Comparison of ENCODE assay signal across 19 cellular contexts in the genomic region with DNA sequence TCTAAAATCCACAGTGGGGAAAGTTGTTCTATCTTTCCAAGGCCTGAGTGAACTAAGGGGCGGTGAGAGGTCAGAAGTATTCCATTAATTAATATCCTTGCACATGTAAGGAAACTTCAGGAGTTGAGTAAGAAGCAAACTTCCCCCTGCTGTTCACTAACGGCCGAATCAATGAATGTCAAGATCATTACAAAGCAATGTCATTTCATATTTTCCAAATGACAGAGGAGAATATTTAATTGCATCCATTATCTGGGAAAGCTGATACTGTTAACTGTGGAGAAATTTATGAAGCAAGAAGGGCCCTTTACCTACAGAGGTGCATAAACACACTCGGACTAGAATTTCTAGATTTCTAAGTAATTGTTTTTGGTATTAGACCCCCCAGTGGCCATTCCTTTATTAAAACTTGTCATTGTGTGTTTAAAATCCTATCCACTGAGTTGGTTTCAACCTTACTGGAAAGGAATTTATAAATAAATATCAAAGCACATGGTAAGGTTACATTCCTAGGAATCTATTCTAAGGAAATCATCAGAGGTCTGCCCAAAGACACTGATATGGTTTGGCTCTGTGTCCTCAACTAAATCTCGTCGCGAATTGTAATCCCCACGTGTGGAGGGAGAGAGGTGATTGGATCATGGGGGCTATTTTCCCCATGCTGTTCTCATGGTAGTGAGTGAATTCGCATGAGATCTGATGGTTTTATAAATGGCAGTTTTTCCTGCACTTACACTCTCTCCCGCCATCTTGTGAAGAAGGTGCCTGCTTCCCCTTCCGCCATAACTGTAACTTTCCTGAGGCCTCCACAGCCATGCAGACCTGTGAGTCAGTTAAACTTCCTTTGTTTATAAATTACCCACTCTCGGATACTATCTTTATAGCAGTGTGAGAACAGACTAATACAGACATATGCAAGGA. TPM values are rescaled to one million over a fixed set of nuclear protein-coding genes. Genes with fewer than 3 reads are reported as not detected.
DNase-seq lines count a peak whose midpoint lies in the region; ATAC-seq, FAIRE-seq and TF ChIP-seq lines count a peak whose summit lies in the region.
"Had no signal": no experiment of that assay in that cellular context is flagged by ENCODE, and none has a peak within 500 bp of the region (broad histone marks: within the 10 kb centered on the region; RNA-seq: fewer than 3 reads in every experiment).

No MANE protein-coding gene starts in this region.

- H3K9me3 ChIP-seq in RWPE2 (ENCODE audit: severe bottlenecking) (no peaks in the 10 kb centered on the region), skeletal muscle satellite cell (replicated peaks; ENCODE audit: low read length) (no peaks in the 10 kb centered on the region), upper lobe of left lung (no peaks in the 10 kb centered on the region)
- H3K9me3 ChIP-seq: Caco-2, esophagus muscularis mucosa, ovary, thoracic aorta had no signal

- peak overlapping the region; percentile 49 for H3K9ac ChIP-seq in skeletal muscle satellite cell (ENCODE audit: low read depth, low read length)

- H3K4me2 ChIP-seq in skeletal muscle satellite cell (ENCODE audit: low read length): peak overlapping the region; percentile 47

- no peaks in the 10 kb centered on the region for H3K36me3 ChIP-seq in RWPE2 (ENCODE audit: low read depth)
- no peaks in the 10 kb centered on the region for H3K36me3 ChIP-seq in skeletal muscle satellite cell (ENCODE audit: insufficient read depth, low read length)
- no peaks in the 10 kb centered on the region for H3K36me3 ChIP-seq in upper lobe of left lung
- H3K36me3 ChIP-seq: esophagus muscularis mucosa, ovary, thoracic aorta, WERI-Rb-1 had no signal

- TF ChIP-seq EP300 in upper lobe of left lung (IDR thresholded peaks at IDR 0.05): no peak

- TF ChIP-seq POLR2A in upper lobe of left lung (IDR thresholded peaks at IDR 0.05): no peak

- ATAC-seq in RWPE2 (ENCODE audit: low read depth): no peak
- no peak for ATAC-seq in upper lobe of left lung (ENCODE audit: low FRiP score in 2 of 2)
- no peak for ATAC-seq in HG03342 (IDR thresholded peaks at IDR 0.05; ENCODE audit: unreplicated experiment)
- ATAC-seq: activated CD8-positive, alpha-beta memory T cell treated with anti-CD3 and anti-CD28 coated beads, Interleukin-2, amount 10 ng/mL, durations not matched to agents 7 days and 5 days; HepG2 had no signal

- H3K27ac ChIP-seq in RWPE2 (ENCODE audit: poor library complexity, severe bottlenecking): peak overlapping the region; percentile 98
- no peak overlapping the region for H3K27ac ChIP-seq in upper lobe of left lung
- H3K27ac ChIP-seq: 22Rv1, ovary, SK-N-MC, thoracic aorta, WERI-Rb-1 had no signal

- H3K4me1 ChIP-seq in RWPE2 (ENCODE audit: insufficient read depth, poor library complexity, severe bottlenecking): peaks cover 39% of the 10 kb centered on the region
- peaks cover 61% of the 10 kb centered on the region for H3K4me1 ChIP-seq in skeletal muscle satellite cell (ENCODE audit: control insufficient read depth, insufficient read depth, low read length)
- H3K4me1 ChIP-seq in upper lobe of left lung: peaks cover 0 to 9% (median 0%) of the 10 kb centered on the region in 4 donors
- H3K4me1 ChIP-seq: Caco-2, esophagus muscularis mucosa had no signal

- H3K4me3 ChIP-seq in RWPE2 (ENCODE audit: severe bottlenecking) (no peak overlapping the region), skeletal muscle satellite cell (ENCODE audit: low read length) (no peak overlapping the region), upper lobe of left lung (peak overlapping the region in 1 of 4 donors; percentile 2)
- H3K4me3 ChIP-seq: esophagus muscularis mucosa, ovary, SK-N-MC, thoracic aorta had no signal

- WGBS in upper lobe of left lung, 2 donors: 77 to 82% methylated on average over 12 of the region's 12 CpGs

- H3K27me3 ChIP-seq in RWPE2 (ENCODE audit: insufficient read depth, poor library complexity, severe bottlenecking) (no peaks in the 10 kb centered on the region), skeletal muscle satellite cell (ENCODE audit: control insufficient read depth, insufficient read depth, low read length) (no peaks in the 10 kb centered on the region), upper lobe of left lung (no peaks in the 10 kb centered on the region)
- H3K27me3 ChIP-seq: esophagus muscularis mucosa, ovary had no signal

- TF ChIP-seq CTCF in RWPE2 (IDR thresholded peaks at IDR 0.05; ENCODE audit: poor library complexity, severe bottlenecking) (no peak), upper lobe of left lung (IDR thresholded peaks at IDR 0.05) (no peak)

- FAIRE-seq in HTR-8/SVneo (lab: Jason Lieb, UNC): no peak
- FAIRE-seq: HepG2 had no signal

- DNase-seq in NCI-H146 (lab: John Stamatoyannopoulos, UW): peak; percentile 1
- no peak for DNase-seq in NCI-H146 treated with DMSO at 0.1 percent for 48 hours (lab: John Stamatoyannopoulos, UW; ENCODE audit: unreplicated experiment)
- DNase-seq in RWPE2 (ENCODE audit: low spot score): no peak
- peak; percentile 47 for DNase-seq in fibroblast of gingiva (ENCODE audit: low read depth)
- no peak for DNase-seq in upper lobe of left lung
- DNase-seq in HTR-8/SVneo (ENCODE audit: insufficient read length, low spot score): no peak
- DNase-seq: activated CD8-positive, alpha-beta memory T cell treated with anti-CD3 and anti-CD28 coated beads, Interleukin-2, amount 10 ng/mL, durations not matched to agents 7 days and 5 days; Caco-2; cerebellar nuclear complex; NCI-H1436 treated with DMSO at 0.1 percent for 48 hours; ovary; WERI-Rb-1 had no signal

RNA-seq across cellular contexts. Expression of a gene that starts 20.4 kb away (rescaled TPM):
- total RNA-seq in skeletal muscle satellite cell (2012; rRNA removed): 96.6 and 129 TPM in 2 replicates
- total RNA-seq in upper lobe of left lung: 10 to 100 TPM; 24.1 to 58.2 (median 34.9) TPM

Comparison
In these comparisons a context has a peak if more than half of its experiments do, and no peak if none do; other contexts are left out.
1. DNase-seq: peak in NCI-H146 (single experiment) and fibroblast of gingiva (single experiment); none in NCI-H146 treated with DMSO at 0.1 percent for 48 hours (single experiment), RWPE2 (single experiment), upper lobe of left lung (0 of 2) and HTR-8/SVneo (single experiment).